Comparison of ENCODE assay signal across 8 cellular contexts in the genomic region with DNA sequence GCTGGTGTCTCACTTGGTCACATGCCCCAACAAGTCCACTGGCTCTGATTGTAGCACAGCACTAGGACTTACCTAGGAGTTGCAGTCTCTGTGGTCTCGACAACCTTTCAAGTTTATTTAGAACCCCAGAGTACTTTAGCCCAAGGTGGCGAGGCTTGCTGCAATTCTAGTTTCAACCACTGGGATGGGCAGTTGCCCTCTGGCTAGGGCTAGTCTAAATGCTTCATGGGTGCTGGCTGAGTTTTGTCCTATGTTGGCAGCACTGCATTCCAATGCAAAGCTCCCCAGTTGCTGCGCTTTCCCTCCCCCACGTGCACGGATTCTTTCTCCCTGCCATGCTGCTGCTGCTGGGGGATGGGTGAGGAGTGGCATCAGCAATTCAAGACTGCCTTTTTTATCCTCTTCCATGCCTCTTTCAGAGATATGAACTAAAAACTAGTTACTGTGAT.
DNase-seq lines count a peak whose midpoint lies in the region; ATAC-seq and TF ChIP-seq lines count a peak whose summit lies in the region.

No MANE protein-coding gene starts in this region.

- H3K4me1 ChIP-seq in CD8-positive, alpha-beta T cell (ENCODE audit: insufficient read depth, low read length): no peaks in the 10 kb centered on the region

- H3K4me1 Mint-ChIP-seq in endothelial cell (ENCODE audit: unreplicated experiment): peaks cover 3% of the 10 kb centered on the region
- H3K4me1 Mint-ChIP-seq in CD8-positive, alpha-beta T cell (ENCODE audit: low read depth): no peaks in the 10 kb centered on the region

- DNase-seq in SIG-M5 treated with dmso at 0.1 percent for 504 hours (lab: John Stamatoyannopoulos, UW; ENCODE audit: unreplicated experiment): peak; percentile 39
- DNase-seq in SIG-M5 (lab: John Stamatoyannopoulos, UW): no peak
- DNase-seq in NAMALWA (ENCODE audit: low spot score): peak; percentile 30
- peak; percentile 29 for DNase-seq in endothelial cell (ENCODE audit: low spot score)
- DNase-seq in retinal pigment epithelial cell (ENCODE audit: low read depth): no peak
- DNase-seq in GOT3 (lab: John Stamatoyannopoulos, UW): no peak
- DNase-seq in SKM-1 treated with dmso at 0.1 percent for 144 hours (lab: John Stamatoyannopoulos, UW; ENCODE audit: unreplicated experiment): no peak
- no peak for DNase-seq in CD8-positive, alpha-beta T cell

- H3K36me3 ChIP-seq in CD8-positive, alpha-beta T cell (ENCODE audit: insufficient read depth, low read length): peaks cover 11% of the 10 kb centered on the region

- no peak overlapping the region for H3K4me3 ChIP-seq in retinal pigment epithelial cell (ENCODE audit: low read length)
- H3K4me3 ChIP-seq in CD8-positive, alpha-beta T cell (ENCODE audit: low read depth, low read length): no peak overlapping the region

- H3K27ac Mint-ChIP-seq in endothelial cell (ENCODE audit: unreplicated experiment): no peak overlapping the region
- no peak overlapping the region for H3K27ac Mint-ChIP-seq in CD8-positive, alpha-beta T cell

- CTCF ChIA-PET in CD8-positive, alpha-beta T cell (lab: Charles Lee): interaction anchor here (0.6 to 0.9 kb wide), 2 partner anchors 10 to 32 kb away, joined by 3 read pairs; no protein-coding TSS in a partner anchor

- no peaks in the 10 kb centered on the region for H3K36me3 Mint-ChIP-seq in endothelial cell (ENCODE audit: low read depth, unreplicated experiment)
- H3K36me3 Mint-ChIP-seq in CD8-positive, alpha-beta T cell: peaks cover 73% of the 10 kb centered on the region

- no peak overlapping the region for H3K4me3 Mint-ChIP-seq in endothelial cell (ENCODE audit: unreplicated experiment)
- H3K4me3 Mint-ChIP-seq in CD8-positive, alpha-beta T cell: no peak overlapping the region

- POLR2A ChIA-PET in CD8-positive, alpha-beta T cell (lab: Charles Lee): no interaction called here

- no peaks in the 10 kb centered on the region for H3K27me3 ChIP-seq in CD8-positive, alpha-beta T cell (ENCODE audit: insufficient read depth, low read length)

- intact Hi-C loops in CD8-positive, alpha-beta T cell (cut with DNase I, micrococcal nuclease): no loop called here

- H3K27ac ChIP-seq in CD8-positive, alpha-beta T cell (ENCODE audit: low read depth, low read length): no peak overlapping the region

- H3K27me3 Mint-ChIP-seq in endothelial cell (ENCODE audit: unreplicated experiment): peaks cover 4% of the 10 kb centered on the region
- H3K27me3 Mint-ChIP-seq in CD8-positive, alpha-beta T cell (ENCODE audit: low read depth): no peaks in the 10 kb centered on the region

- H3K9me3 Mint-ChIP-seq in endothelial cell (ENCODE audit: unreplicated experiment): no peaks in the 10 kb centered on the region
- no peaks in the 10 kb centered on the region for H3K9me3 Mint-ChIP-seq in CD8-positive, alpha-beta T cell

- no peak for ATAC-seq in CD8-positive, alpha-beta T cell

- peak; percentile 67 for TF ChIP-seq CTCF in endothelial cell (IDR thresholded peaks at IDR 0.05; ENCODE audit: unreplicated experiment)
- TF ChIP-seq CTCF in retinal pigment epithelial cell (conservative IDR thresholded peaks at IDR 0.05; ENCODE audit: low read depth, low read length): peak; percentile 60
- TF ChIP-seq CTCF in CD8-positive, alpha-beta T cell (IDR thresholded peaks at IDR 0.05): no peak

- no peaks in the 10 kb centered on the region for H3K9me3 ChIP-seq in CD8-positive, alpha-beta T cell (ENCODE audit: low read length)

Comparison
In these comparisons a context has a peak if more than half of its experiments do, and no peak if none do; other contexts are left out.
1. DNase-seq: peak in SIG-M5 treated with dmso at 0.1 percent for 504 hours (single experiment), NAMALWA (single experiment) and endothelial cell (single experiment); none in SIG-M5 (single experiment), retinal pigment epithelial cell (single experiment), GOT3 (single experiment), SKM-1 treated with dmso at 0.1 percent for 144 hours (single experiment) and CD8-positive, alpha-beta T cell (0 of 7).